ENCODE assay signal across 10 cellular contexts in genomic region chr2:241123816-241124536, GRCh38. TPM values are rescaled to one million over a fixed set of nuclear protein-coding genes. Genes with fewer than 3 reads are reported as not detected.
DNase-seq lines count a peak whose midpoint lies in the region; ATAC-seq and TF ChIP-seq lines count a peak whose summit lies in the region.
"Had no signal": no experiment of that assay in that cellular context is flagged by ENCODE, and none has a peak within 500 bp of the region (broad histone marks: within the 10 kb centered on the region; RNA-seq: fewer than 3 reads in every experiment).

No MANE protein-coding gene starts in this region.

- DNase-seq in activated CD8-positive, alpha-beta memory T cell treated with anti-CD3 and anti-CD28 coated beads, Interleukin-2, amount 10 ng/mL, durations not matched to agents 7 days and 5 days = no peak
- DNase-seq in activated CD8-positive, alpha-beta memory T cell treated with anti-CD3 and anti-CD28 coated beads, Interleukin-2, amount 50 U/mL, for 48 hours = no peak
- peak; percentile 53 for DNase-seq in activated CD4-positive, alpha-beta T cell treated with anti-CD3 and anti-CD28 coated beads, Interleukin-2, amount 50 U/mL, for 1 hour
- peak in 34 of 42 donors; percentile 9 to 82 (median 52) for DNase-seq in head of caudate nucleus
- peak; percentile 60 for DNase-seq in stimulated activated CD8-positive, alpha-beta memory T cell treated with anti-CD3 and anti-CD28 coated beads, Interleukin-4, amount 100 ng/mL, for 48 hours
- DNase-seq in colonic mucosa = no peak
- no peak for DNase-seq in LoVo (ENCODE audit: low spot score)
- DNase-seq: IMR-90 had no signal

- no peak overlapping the region for H3K27ac ChIP-seq in colonic mucosa
- H3K27ac ChIP-seq: SK-N-MC had no signal

- CTCF ChIA-PET in activated CD8-positive, alpha-beta memory T cell treated with anti-CD3 and anti-CD28 coated beads, Interleukin-2, amount 10 ng/mL, durations not matched to agents 7 days and 5 days (lab: Charles Lee) = no interaction called here

- peaks cover 37% of the 10 kb centered on the region for H3K36me3 Mint-ChIP-seq in activated CD8-positive, alpha-beta memory T cell treated with anti-CD3 and anti-CD28 coated beads, Interleukin-2, amount 10 ng/mL, durations not matched to agents 7 days and 5 days

- no peak overlapping the region for H3K4me3 ChIP-seq in colonic mucosa
- H3K4me3 ChIP-seq: SK-N-MC had no signal

- no peaks in the 10 kb centered on the region for H3K27me3 Mint-ChIP-seq in activated CD8-positive, alpha-beta memory T cell treated with anti-CD3 and anti-CD28 coated beads, Interleukin-2, amount 10 ng/mL, durations not matched to agents 7 days and 5 days

- H3K27ac Mint-ChIP-seq in activated CD8-positive, alpha-beta memory T cell treated with anti-CD3 and anti-CD28 coated beads, Interleukin-2, amount 10 ng/mL, durations not matched to agents 7 days and 5 days = peak overlapping the region; percentile 58

- intact Hi-C loops in head of caudate nucleus (cut with DNase I) = no loop called here
- intact Hi-C loops in colonic mucosa (cut with DNase I) = no loop called here

- no peak for TF ChIP-seq CTCF in colonic mucosa (IDR thresholded peaks at IDR 0.05)

- peak; percentile 51 for ATAC-seq in activated CD8-positive, alpha-beta memory T cell treated with anti-CD3 and anti-CD28 coated beads, Interleukin-2, amount 10 ng/mL, durations not matched to agents 7 days and 5 days
- ATAC-seq in HG02798 (IDR thresholded peaks at IDR 0.05; ENCODE audit: poor library complexity, unreplicated experiment) = no peak

- H3K9me3 Mint-ChIP-seq in activated CD8-positive, alpha-beta memory T cell treated with anti-CD3 and anti-CD28 coated beads, Interleukin-2, amount 10 ng/mL, durations not matched to agents 7 days and 5 days (ENCODE audit: low read depth) = no peaks in the 10 kb centered on the region

- H3K4me3 Mint-ChIP-seq in activated CD8-positive, alpha-beta memory T cell treated with anti-CD3 and anti-CD28 coated beads, Interleukin-2, amount 10 ng/mL, durations not matched to agents 7 days and 5 days = no peak overlapping the region

- no peak overlapping the region for H3K9ac ChIP-seq in colonic mucosa (ENCODE audit: low read depth in 2 of 2, low read length in 2 of 2)

- no peaks in the 10 kb centered on the region for H3K36me3 ChIP-seq in colonic mucosa

- no peaks in the 10 kb centered on the region for H3K9me3 ChIP-seq in colonic mucosa

- H3K27me3 ChIP-seq in colonic mucosa = no peaks in the 10 kb centered on the region

- peaks cover 26% of the 10 kb centered on the region for H3K4me1 Mint-ChIP-seq in activated CD8-positive, alpha-beta memory T cell treated with anti-CD3 and anti-CD28 coated beads, Interleukin-2, amount 10 ng/mL, durations not matched to agents 7 days and 5 days

- H3K4me1 ChIP-seq in colonic mucosa = no peaks in the 10 kb centered on the region

RNA-seq across cellular contexts. Expression of gene MTERF4, which starts 21.9 kb away (rescaled TPM):
- total RNA-seq in activated CD8-positive, alpha-beta memory T cell treated with anti-CD3 and anti-CD28 coated beads, Interleukin-2, amount 10 ng/mL, durations not matched to agents 7 days and 5 days = 10 to 100 TPM; 31.5 to 33.0 TPM
- total RNA-seq in colonic mucosa = 10 to 100 TPM; 20.2 to 25.5 TPM

RNA-seq across cellular contexts. Expression of gene PASK, which starts 25.3 kb away (rescaled TPM):
- total RNA-seq in activated CD8-positive, alpha-beta memory T cell treated with anti-CD3 and anti-CD28 coated beads, Interleukin-2, amount 10 ng/mL, durations not matched to agents 7 days and 5 days = 10 to 100 TPM; 65.1 to 71.9 TPM
- total RNA-seq in colonic mucosa = 10 to 100 TPM in 1 of 2 donors, 1 to 10 TPM in 1; 5.6 to 39.2 TPM

RNA-seq across cellular contexts. Expression of gene PPP1R7, which starts 26.3 kb away (rescaled TPM):
- 10 to 100 TPM; 86.4 to 99.5 TPM for total RNA-seq in activated CD8-positive, alpha-beta memory T cell treated with anti-CD3 and anti-CD28 coated beads, Interleukin-2, amount 10 ng/mL, durations not matched to agents 7 days and 5 days
- 10 to 100 TPM; 74.7 to 77.8 TPM for total RNA-seq in colonic mucosa

Comparison
In these comparisons a context has a peak if more than half of its experiments do, and no peak if none do; other contexts are left out.
1. DNase-seq: peak in activated CD4-positive, alpha-beta T cell treated with anti-CD3 and anti-CD28 coated beads, Interleukin-2, amount 50 U/mL, for 1 hour (single experiment), head of caudate nucleus (34 of 42) and stimulated activated CD8-positive, alpha-beta memory T cell treated with anti-CD3 and anti-CD28 coated beads, Interleukin-4, amount 100 ng/mL, for 48 hours (single experiment); none in activated CD8-positive, alpha-beta memory T cell treated with anti-CD3 and anti-CD28 coated beads, Interleukin-2, amount 10 ng/mL, durations not matched to agents 7 days and 5 days (single experiment), activated CD8-positive, alpha-beta memory T cell treated with anti-CD3 and anti-CD28 coated beads, Interleukin-2, amount 50 U/mL, for 48 hours (single experiment), colonic mucosa (single experiment) and LoVo (single experiment).